ENCODE assay signal across 1 cellular context in the genomic region with DNA sequence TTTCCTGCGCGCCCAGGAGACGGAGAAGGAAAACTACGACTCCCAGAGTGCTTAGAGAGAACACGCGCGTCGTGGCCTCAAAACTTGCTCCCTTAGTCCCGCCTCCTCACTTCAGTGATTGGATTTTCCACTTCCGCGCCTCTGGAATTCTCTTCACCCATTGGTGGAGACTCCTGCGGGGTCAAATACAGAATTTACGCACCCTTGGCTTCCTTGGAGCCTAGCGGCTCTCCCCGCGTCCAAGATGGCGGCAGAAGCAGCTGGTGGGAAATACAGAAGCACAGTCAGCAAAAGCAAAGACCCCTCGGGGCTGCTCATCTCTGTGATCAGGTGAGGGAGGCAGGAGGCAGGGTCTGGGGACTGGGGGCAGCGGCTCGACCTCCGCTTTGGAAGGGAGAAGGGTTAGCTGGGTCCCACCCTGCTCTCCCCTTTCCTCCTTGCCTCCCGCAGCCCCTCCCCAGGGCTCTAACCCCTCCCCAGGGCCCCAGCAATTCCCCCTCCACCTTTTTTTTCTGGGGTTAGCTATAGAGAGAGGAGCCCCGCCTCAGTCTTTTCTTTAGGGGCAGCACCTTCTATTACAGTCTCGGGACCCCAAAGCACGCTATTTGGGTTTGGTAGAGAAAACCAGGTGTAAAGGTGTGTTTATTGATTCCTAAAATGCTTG.
TF ChIP-seq lines count a peak whose summit lies in the region.

Gene EXOC4 (plus strand): TSS at position 221 of the 664 bp plus-strand sequence.

TF ChIP-seq in HepG2, 621 proteins besides CTCF, POLR2A, EP300 and RAD21 (continued from another document and continues in another):
- TF ChIP-seq DNMT3B (CRISPR knock-in tag; conservative IDR thresholded peaks at IDR 0.05): 0 out of 2 replicates have a peak, but pooled peaks have one; percentile 25
- TF ChIP-seq ZNF205 (CRISPR knock-in tag; IDR thresholded peaks at IDR 0.05): 0 out of 2 replicates have a peak, but pooled peaks have one; percentile 46
- TF ChIP-seq, protein P1, sequence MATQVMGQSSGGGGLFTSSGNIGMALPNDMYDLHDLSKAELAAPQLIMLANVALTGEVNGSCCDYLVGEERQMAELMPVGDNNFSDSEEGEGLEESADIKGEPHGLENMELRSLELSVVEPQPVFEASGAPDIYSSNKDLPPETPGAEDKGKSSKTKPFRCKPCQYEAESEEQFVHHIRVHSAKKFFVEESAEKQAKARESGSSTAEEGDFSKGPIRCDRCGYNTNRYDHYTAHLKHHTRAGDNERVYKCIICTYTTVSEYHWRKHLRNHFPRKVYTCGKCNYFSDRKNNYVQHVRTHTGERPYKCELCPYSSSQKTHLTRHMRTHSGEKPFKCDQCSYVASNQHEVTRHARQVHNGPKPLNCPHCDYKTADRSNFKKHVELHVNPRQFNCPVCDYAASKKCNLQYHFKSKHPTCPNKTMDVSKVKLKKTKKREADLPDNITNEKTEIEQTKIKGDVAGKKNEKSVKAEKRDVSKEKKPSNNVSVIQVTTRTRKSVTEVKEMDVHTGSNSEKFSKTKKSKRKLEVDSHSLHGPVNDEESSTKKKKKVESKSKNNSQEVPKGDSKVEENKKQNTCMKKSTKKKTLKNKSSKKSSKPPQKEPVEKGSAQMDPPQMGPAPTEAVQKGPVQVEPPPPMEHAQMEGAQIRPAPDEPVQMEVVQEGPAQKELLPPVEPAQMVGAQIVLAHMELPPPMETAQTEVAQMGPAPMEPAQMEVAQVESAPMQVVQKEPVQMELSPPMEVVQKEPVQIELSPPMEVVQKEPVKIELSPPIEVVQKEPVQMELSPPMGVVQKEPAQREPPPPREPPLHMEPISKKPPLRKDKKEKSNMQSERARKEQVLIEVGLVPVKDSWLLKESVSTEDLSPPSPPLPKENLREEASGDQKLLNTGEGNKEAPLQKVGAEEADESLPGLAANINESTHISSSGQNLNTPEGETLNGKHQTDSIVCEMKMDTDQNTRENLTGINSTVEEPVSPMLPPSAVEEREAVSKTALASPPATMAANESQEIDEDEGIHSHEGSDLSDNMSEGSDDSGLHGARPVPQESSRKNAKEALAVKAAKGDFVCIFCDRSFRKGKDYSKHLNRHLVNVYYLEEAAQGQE (IDR thresholded peaks at IDR 0.05; ENCODE audit: borderline replicate concordance in 1 of 2, low read depth in 1 of 2, low read length in 2 of 2): no peak
- TF ChIP-seq ZSCAN20 (CRISPR knock-in tag; IDR thresholded peaks at IDR 0.05; ENCODE audit: borderline replicate concordance): no peak
- no peak for TF ChIP-seq ZNF749 (CRISPR knock-in tag; IDR thresholded peaks at IDR 0.05; ENCODE audit: borderline replicate concordance)
- TF ChIP-seq ZMYM4 (CRISPR knock-in tag; IDR thresholded peaks at IDR 0.05): peak; percentile 66
- no peak for TF ChIP-seq ZSCAN21 (CRISPR knock-in tag; IDR thresholded peaks at IDR 0.05; ENCODE audit: borderline replicate concordance)
- no peak for TF ChIP-seq ZNF124 (CRISPR knock-in tag; IDR thresholded peaks at IDR 0.05)
- TF ChIP-seq, protein P2, sequence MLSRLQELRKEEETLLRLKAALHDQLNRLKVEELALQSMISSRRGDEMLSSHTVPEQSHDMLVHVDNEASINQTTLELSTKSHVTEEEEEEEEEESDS (CRISPR knock-in tag; IDR thresholded peaks at IDR 0.05; ENCODE audit: borderline replicate concordance): no peak
- TF ChIP-seq ETV6 (CRISPR knock-in tag; conservative IDR thresholded peaks at IDR 0.05): no peak
- TF ChIP-seq ZNF136 (CRISPR knock-in tag; IDR thresholded peaks at IDR 0.05; ENCODE audit: low read depth): no peak
- peak; percentile 48; the same call in 1 of the 2 replicates for TF ChIP-seq ZNF598 (CRISPR knock-in tag; IDR thresholded peaks at IDR 0.05; ENCODE audit: borderline replicate concordance)
- no peak for TF ChIP-seq IKZF4 (CRISPR knock-in tag; IDR thresholded peaks at IDR 0.05; ENCODE audit: borderline replicate concordance, low read depth, not compliant biosample characterization)
- TF ChIP-seq NCOA1 (CRISPR knock-in tag; IDR thresholded peaks at IDR 0.05): no peak
- TF ChIP-seq SRSF9 (IDR thresholded peaks at IDR 0.05; ENCODE audit: borderline replicate concordance, insufficient read depth, low read depth, low read length, poor library complexity, severe bottlenecking): no peak
- TF ChIP-seq, protein P3, sequence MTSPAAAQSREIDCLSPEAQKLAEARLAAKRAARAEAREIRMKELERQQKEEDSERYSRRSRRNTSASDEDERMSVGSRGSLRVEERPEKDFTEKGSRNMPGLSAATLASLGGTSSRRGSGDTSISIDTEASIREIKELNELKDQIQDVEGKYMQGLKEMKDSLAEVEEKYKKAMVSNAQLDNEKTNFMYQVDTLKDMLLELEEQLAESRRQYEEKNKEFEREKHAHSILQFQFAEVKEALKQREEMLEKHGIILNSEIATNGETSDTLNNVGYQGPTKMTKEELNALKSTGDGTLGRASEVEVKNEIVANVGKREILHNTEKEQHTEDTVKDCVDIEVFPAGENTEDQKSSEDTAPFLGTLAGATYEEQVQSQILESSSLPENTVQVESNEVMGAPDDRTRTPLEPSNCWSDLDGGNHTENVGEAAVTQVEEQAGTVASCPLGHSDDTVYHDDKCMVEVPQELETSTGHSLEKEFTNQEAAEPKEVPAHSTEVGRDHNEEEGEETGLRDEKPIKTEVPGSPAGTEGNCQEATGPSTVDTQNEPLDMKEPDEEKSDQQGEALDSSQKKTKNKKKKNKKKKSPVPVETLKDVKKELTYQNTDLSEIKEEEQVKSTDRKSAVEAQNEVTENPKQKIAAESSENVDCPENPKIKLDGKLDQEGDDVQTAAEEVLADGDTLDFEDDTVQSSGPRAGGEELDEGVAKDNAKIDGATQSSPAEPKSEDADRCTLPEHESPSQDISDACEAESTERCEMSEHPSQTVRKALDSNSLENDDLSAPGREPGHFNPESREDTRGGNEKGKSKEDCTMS (CRISPR knock-in tag; conservative IDR thresholded peaks at IDR 0.05): no peak
- no peak for TF ChIP-seq ZFP62 (CRISPR knock-in tag; IDR thresholded peaks at IDR 0.05)
- no peak for TF ChIP-seq U2AF1 (optimal IDR thresholded peaks at IDR 0.05; ENCODE audit: low read depth, low read length)
- TF ChIP-seq MLX (CRISPR knock-in tag; IDR thresholded peaks at IDR 0.05): no peak
- TF ChIP-seq ZBTB33 (CRISPR knock-in tag; IDR thresholded peaks at IDR 0.05): 0 out of 2 replicates have a peak, but pooled peaks have one; percentile 15
- TF ChIP-seq ZNF576 (CRISPR knock-in tag; IDR thresholded peaks at IDR 0.05): no peak
- TF ChIP-seq HDAC2 (CRISPR knock-in tag; IDR thresholded peaks at IDR 0.05): no peak
- no peak for TF ChIP-seq RCOR2 (CRISPR knock-in tag; IDR thresholded peaks at IDR 0.05)
- no peak for TF ChIP-seq KLF16 (CRISPR knock-in tag; IDR thresholded peaks at IDR 0.05)
- no peak for TF ChIP-seq MIER3 (CRISPR knock-in tag; IDR thresholded peaks at IDR 0.05; ENCODE audit: borderline replicate concordance)
- TF ChIP-seq ZNF674 (CRISPR knock-in tag; IDR thresholded peaks at IDR 0.05; ENCODE audit: low read depth): no peak
- no peak for TF ChIP-seq ARNT2 (CRISPR knock-in tag; IDR thresholded peaks at IDR 0.05; ENCODE audit: low read depth)
- peak; percentile 71; the same call in 1 of the 2 replicates for TF ChIP-seq MAFG (CRISPR knock-in tag; IDR thresholded peaks at IDR 0.05)
- TF ChIP-seq BORCS8-MEF2B (CRISPR knock-in tag; IDR thresholded peaks at IDR 0.05): 0 out of 2 replicates have a peak, but pooled peaks have one; percentile 29
- no peak for TF ChIP-seq ZNF775 (CRISPR knock-in tag; IDR thresholded peaks at IDR 0.05; ENCODE audit: borderline replicate concordance)
- no peak for TF ChIP-seq FOXA3 (CRISPR knock-in tag; IDR thresholded peaks at IDR 0.05)
- no peak for TF ChIP-seq RFXANK (CRISPR knock-in tag; IDR thresholded peaks at IDR 0.05)
- no peak for TF ChIP-seq HMG20A (CRISPR knock-in tag; IDR thresholded peaks at IDR 0.05; ENCODE audit: borderline replicate concordance)
- no peak for TF ChIP-seq ZFP90 (CRISPR knock-in tag; IDR thresholded peaks at IDR 0.05; ENCODE audit: borderline replicate concordance)
- TF ChIP-seq SAFB2 (CRISPR knock-in tag; IDR thresholded peaks at IDR 0.05; ENCODE audit: borderline replicate concordance, low read depth): no peak
- TF ChIP-seq TFAP4 (IDR thresholded peaks at IDR 0.05; ENCODE audit: borderline replicate concordance, low read depth): peak; percentile 77; the same call in 1 of the 2 replicates
- TF ChIP-seq ZNF160 (CRISPR knock-in tag; IDR thresholded peaks at IDR 0.05): no peak
- TF ChIP-seq ZNF558 (CRISPR knock-in tag; IDR thresholded peaks at IDR 0.05; ENCODE audit: borderline replicate concordance): 0 out of 2 replicates have a peak, but pooled peaks have one; percentile 55
- no peak for TF ChIP-seq SP1 (IDR thresholded peaks at IDR 0.05)
- TF ChIP-seq SP1 (CRISPR knock-in tag; IDR thresholded peaks at IDR 0.05): no peak
- no peak for TF ChIP-seq TARDBP (CRISPR knock-in tag; IDR thresholded peaks at IDR 0.05)
- TF ChIP-seq, protein P4, sequence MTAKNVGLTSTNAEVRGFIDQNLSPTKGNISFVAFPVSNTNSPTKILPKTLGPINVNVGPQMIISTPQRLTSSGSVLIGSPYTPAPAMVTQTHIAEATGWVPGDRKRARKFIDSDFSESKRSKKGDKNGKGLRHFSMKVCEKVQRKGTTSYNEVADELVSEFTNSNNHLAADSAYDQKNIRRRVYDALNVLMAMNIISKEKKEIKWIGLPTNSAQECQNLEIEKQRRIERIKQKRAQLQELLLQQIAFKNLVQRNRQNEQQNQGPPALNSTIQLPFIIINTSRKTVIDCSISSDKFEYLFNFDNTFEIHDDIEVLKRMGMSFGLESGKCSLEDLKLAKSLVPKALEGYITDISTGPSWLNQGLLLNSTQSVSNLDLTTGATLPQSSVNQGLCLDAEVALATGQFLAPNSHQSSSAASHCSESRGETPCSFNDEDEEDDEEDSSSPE (CRISPR knock-in tag; IDR thresholded peaks at IDR 0.05): peak; percentile 92
- TF ChIP-seq TEAD2 (CRISPR knock-in tag; IDR thresholded peaks at IDR 0.05): no peak
- TF ChIP-seq FOXC1 (CRISPR knock-in tag; IDR thresholded peaks at IDR 0.05; ENCODE audit: borderline replicate concordance): no peak
- no peak for TF ChIP-seq MXD4 (CRISPR knock-in tag; IDR thresholded peaks at IDR 0.05)
- TF ChIP-seq ZSCAN25 (CRISPR knock-in tag; IDR thresholded peaks at IDR 0.05): no peak
- TF ChIP-seq ZBTB7A (CRISPR knock-in tag; IDR thresholded peaks at IDR 0.05): no peak
- no peak for TF ChIP-seq ZNF569 (CRISPR knock-in tag; IDR thresholded peaks at IDR 0.05; ENCODE audit: borderline replicate concordance)
- TF ChIP-seq HMG20B (CRISPR knock-in tag; conservative IDR thresholded peaks at IDR 0.05): no peak
- TF ChIP-seq CHCHD3 (CRISPR knock-in tag; IDR thresholded peaks at IDR 0.05): no peak
- no peak for TF ChIP-seq ZC3H13 (CRISPR knock-in tag; IDR thresholded peaks at IDR 0.05)
- TF ChIP-seq THRA (CRISPR knock-in tag; IDR thresholded peaks at IDR 0.05; ENCODE audit: borderline replicate concordance): 0 out of 2 replicates have a peak, but pooled peaks have one; percentile 32
- peak; percentile 30; the same call in 1 of the 3 replicates for TF ChIP-seq MXI1 (IDR thresholded peaks at IDR 0.05; ENCODE audit: borderline replicate concordance, low read depth, low read length)
- peak; percentile 40; the same call in 1 of the 2 replicates for TF ChIP-seq ZNF652 (CRISPR knock-in tag; IDR thresholded peaks at IDR 0.05; ENCODE audit: borderline replicate concordance, low read depth)
- TF ChIP-seq ZIK1 (CRISPR knock-in tag; IDR thresholded peaks at IDR 0.05; ENCODE audit: borderline replicate concordance, low read depth): no peak
- TF ChIP-seq FOSL2 (CRISPR knock-in tag; IDR thresholded peaks at IDR 0.05): peak; percentile 27; the same call in 1 of the 2 replicates
- TF ChIP-seq ZNF337 (CRISPR knock-in tag; IDR thresholded peaks at IDR 0.05; ENCODE audit: borderline replicate concordance, low read depth): 0 out of 2 replicates have a peak, but pooled peaks have one; percentile 48
- peak; percentile 95 for TF ChIP-seq SP2 (CRISPR knock-in tag; IDR thresholded peaks at IDR 0.05)
- TF ChIP-seq ZNF383 (CRISPR knock-in tag; IDR thresholded peaks at IDR 0.05; ENCODE audit: borderline replicate concordance): no peak
- TF ChIP-seq ZNF446 (CRISPR knock-in tag; IDR thresholded peaks at IDR 0.05): no peak
